In the genomic region with DNA sequence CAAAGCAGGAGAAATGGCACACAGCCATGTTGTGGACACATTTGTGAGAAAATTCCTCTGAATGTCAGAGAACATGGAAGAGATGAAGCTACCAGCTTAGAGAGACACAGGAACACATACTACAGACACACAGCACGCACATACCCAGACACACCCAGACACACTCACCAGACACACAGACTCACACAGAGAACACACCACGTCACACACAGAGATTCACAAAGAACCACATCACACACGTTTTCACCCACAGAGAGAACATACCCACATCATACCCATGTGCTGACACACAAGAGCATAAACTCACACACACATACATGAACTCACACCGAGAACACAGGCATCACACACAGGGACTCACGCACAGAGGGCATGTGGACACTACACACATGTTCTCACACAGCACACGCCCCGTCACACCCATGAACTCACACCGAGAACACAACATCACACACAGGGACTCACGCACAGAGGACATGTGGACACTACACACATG, we compare ENCODE assay signal across 1 cellular context.
TF ChIP-seq lines count a peak whose summit lies in the region.

No MANE protein-coding gene starts in this region.

TF ChIP-seq in GM23338, 12 proteins besides CTCF, POLR2A, EP300 and RAD21:
- TF ChIP-seq EZH2 (IDR thresholded peaks at IDR 0.05; ENCODE audit: low read depth, unreplicated experiment) (no peak), CREB1 (CRISPR knock-in tag; IDR thresholded peaks at IDR 0.05; ENCODE audit: low read depth) (no peak), ZNF114 (CRISPR knock-in tag; IDR thresholded peaks at IDR 0.05) (no peak), STAT1 (IDR thresholded peaks at IDR 0.05; ENCODE audit: unreplicated experiment) (no peak), JUNB (IDR thresholded peaks at IDR 0.05; ENCODE audit: unreplicated experiment) (no peak), NANOG (IDR thresholded peaks at IDR 0.05; ENCODE audit: borderline replicate concordance) (no peak)
- TF ChIP-seq, protein P1, sequence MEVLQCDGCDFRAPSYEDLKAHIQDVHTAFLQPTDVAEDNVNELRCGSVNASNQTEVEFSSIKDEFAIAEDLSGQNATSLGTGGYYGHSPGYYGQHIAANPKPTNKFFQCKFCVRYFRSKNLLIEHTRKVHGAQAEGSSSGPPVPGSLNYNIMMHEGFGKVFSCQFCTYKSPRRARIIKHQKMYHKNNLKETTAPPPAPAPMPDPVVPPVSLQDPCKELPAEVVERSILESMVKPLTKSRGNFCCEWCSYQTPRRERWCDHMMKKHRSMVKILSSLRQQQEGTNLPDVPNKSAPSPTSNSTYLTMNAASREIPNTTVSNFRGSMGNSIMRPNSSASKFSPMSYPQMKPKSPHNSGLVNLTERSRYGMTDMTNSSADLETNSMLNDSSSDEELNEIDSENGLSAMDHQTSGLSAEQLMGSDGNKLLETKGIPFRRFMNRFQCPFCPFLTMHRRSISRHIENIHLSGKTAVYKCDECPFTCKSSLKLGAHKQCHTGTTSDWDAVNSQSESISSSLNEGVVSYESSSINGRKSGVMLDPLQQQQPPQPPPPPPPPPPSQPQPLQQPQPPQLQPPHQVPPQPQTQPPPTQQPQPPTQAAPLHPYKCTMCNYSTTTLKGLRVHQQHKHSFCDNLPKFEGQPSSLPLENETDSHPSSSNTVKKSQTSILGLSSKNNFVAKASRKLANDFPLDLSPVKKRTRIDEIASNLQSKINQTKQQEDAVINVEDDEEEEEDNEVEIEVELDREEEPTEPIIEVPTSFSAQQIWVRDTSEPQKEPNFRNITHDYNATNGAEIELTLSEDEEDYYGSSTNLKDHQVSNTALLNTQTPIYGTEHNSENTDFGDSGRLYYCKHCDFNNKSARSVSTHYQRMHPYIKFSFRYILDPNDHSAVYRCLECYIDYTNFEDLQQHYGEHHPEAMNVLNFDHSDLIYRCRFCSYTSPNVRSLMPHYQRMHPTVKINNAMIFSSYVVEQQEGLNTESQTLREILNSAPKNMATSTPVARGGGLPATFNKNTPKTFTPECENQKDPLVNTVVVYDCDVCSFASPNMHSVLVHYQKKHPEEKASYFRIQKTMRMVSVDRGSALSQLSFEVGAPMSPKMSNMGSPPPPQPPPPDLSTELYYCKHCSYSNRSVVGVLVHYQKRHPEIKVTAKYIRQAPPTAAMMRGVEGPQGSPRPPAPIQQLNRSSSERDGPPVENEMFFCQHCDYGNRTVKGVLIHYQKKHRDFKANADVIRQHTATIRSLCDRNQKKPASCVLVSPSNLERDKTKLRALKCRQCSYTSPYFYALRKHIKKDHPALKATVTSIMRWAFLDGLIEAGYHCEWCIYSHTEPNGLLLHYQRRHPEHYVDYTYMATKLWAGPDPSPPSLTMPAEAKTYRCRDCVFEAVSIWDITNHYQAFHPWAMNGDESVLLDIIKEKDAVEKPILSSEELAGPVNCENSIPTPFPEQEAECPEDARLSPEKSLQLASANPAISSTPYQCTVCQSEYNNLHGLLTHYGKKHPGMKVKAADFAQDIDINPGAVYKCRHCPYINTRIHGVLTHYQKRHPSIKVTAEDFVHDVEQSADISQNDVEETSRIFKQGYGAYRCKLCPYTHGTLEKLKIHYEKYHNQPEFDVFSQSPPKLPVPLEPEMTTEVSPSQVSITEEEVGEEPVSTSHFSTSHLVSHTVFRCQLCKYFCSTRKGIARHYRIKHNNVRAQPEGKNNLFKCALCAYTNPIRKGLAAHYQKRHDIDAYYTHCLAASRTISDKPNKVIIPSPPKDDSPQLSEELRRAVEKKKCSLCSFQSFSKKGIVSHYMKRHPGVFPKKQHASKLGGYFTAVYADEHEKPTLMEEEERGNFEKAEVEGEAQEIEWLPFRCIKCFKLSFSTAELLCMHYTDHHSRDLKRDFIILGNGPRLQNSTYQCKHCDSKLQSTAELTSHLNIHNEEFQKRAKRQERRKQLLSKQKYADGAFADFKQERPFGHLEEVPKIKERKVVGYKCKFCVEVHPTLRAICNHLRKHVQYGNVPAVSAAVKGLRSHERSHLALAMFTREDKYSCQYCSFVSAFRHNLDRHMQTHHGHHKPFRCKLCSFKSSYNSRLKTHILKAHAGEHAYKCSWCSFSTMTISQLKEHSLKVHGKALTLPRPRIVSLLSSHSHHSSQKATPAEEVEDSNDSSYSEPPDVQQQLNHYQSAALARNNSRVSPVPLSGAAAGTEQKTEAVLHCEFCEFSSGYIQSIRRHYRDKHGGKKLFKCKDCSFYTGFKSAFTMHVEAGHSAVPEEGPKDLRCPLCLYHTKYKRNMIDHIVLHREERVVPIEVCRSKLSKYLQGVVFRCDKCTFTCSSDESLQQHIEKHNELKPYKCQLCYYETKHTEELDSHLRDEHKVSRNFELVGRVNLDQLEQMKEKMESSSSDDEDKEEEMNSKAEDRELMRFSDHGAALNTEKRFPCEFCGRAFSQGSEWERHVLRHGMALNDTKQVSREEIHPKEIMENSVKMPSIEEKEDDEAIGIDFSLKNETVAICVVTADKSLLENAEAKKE (CRISPR knock-in tag; IDR thresholded peaks at IDR 0.05): no peak
